In genomic region chr6:133609404-133610270, GRCh38 we compare ENCODE assay signal across 1 cellular context.
TF ChIP-seq lines count a peak whose summit lies in the region.

No MANE protein-coding gene starts in this region.

TF ChIP-seq in HEK293, 187 proteins besides CTCF, POLR2A, EP300 and RAD21 (continued from another document):
- TF ChIP-seq, protein P1, sequence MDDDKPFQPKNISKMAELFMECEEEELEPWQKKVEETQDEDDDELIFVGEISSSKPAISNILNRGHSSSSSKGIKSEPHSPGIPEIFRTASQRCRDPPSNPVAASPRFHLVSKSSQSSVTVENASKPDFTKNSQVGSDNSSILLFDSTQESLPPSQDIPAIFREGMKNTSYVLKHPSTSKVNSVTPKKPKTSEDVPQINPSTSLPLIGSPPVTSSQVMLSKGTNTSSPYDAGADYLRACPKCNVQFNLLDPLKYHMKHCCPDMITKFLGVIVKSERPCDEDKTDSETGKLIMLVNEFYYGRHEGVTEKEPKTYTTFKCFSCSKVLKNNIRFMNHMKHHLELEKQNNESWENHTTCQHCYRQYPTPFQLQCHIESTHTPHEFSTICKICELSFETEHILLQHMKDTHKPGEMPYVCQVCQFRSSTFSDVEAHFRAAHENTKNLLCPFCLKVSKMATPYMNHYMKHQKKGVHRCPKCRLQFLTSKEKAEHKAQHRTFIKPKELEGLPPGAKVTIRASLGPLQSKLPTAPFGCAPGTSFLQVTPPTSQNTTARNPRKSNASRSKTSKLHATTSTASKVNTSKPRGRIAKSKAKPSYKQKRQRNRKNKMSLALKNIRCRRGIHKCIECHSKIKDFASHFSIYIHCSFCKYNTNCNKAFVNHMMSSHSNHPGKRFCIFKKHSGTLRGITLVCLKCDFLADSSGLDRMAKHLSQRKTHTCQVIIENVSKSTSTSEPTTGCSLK (tag by site-specific recombination; IDR thresholded peaks at IDR 0.05), result no peak
- TF ChIP-seq, protein P2, sequence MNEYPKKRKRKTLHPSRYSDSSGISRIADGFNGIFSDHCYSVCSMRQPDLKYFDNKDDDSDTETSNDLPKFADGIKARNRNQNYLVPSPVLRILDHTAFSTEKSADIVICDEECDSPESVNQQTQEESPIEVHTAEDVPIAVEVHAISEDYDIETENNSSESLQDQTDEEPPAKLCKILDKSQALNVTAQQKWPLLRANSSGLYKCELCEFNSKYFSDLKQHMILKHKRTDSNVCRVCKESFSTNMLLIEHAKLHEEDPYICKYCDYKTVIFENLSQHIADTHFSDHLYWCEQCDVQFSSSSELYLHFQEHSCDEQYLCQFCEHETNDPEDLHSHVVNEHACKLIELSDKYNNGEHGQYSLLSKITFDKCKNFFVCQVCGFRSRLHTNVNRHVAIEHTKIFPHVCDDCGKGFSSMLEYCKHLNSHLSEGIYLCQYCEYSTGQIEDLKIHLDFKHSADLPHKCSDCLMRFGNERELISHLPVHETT (tag by site-specific recombination; IDR thresholded peaks at IDR 0.05), result peak; percentile 86
- peak; percentile 6 for TF ChIP-seq SETDB1 (IDR thresholded peaks at IDR 0.05; ENCODE audit: insufficient read length, low read length)
- no peak for TF ChIP-seq ZNF112 (tag by site-specific recombination; IDR thresholded peaks at IDR 0.05)
- no peak for TF ChIP-seq ZNF692 (tag by site-specific recombination; IDR thresholded peaks at IDR 0.05)
- TF ChIP-seq KLF17 (tag by site-specific recombination; IDR thresholded peaks at IDR 0.05), result peak; percentile 83
- no peak for TF ChIP-seq TCF7L2 (IDR thresholded peaks at IDR 0.05; ENCODE audit: borderline replicate concordance, low read depth, low read length)
- TF ChIP-seq ZNF133 (tag by site-specific recombination; IDR thresholded peaks at IDR 0.05), result no peak
- TF ChIP-seq ZNF214 (tag by site-specific recombination; IDR thresholded peaks at IDR 0.05; ENCODE audit: borderline replicate concordance), result no peak
- TF ChIP-seq ZNF704 (tag by site-specific recombination; IDR thresholded peaks at IDR 0.05), result no peak
- TF ChIP-seq ZNF580 (tag by site-specific recombination; IDR thresholded peaks at IDR 0.05), result no peak
- no peak for TF ChIP-seq ZBTB11 (tag by site-specific recombination; conservative IDR thresholded peaks at IDR 0.05; ENCODE audit: low read depth)
- TF ChIP-seq, protein P3, sequence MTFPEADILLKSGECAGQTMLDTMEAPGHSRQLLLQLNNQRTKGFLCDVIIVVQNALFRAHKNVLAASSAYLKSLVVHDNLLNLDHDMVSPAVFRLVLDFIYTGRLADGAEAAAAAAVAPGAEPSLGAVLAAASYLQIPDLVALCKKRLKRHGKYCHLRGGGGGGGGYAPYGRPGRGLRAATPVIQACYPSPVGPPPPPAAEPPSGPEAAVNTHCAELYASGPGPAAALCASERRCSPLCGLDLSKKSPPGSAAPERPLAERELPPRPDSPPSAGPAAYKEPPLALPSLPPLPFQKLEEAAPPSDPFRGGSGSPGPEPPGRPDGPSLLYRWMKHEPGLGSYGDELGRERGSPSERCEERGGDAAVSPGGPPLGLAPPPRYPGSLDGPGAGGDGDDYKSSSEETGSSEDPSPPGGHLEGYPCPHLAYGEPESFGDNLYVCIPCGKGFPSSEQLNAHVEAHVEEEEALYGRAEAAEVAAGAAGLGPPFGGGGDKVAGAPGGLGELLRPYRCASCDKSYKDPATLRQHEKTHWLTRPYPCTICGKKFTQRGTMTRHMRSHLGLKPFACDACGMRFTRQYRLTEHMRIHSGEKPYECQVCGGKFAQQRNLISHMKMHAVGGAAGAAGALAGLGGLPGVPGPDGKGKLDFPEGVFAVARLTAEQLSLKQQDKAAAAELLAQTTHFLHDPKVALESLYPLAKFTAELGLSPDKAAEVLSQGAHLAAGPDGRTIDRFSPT (tag by site-specific recombination; IDR thresholded peaks at IDR 0.05), result peak; percentile 70
- TF ChIP-seq ZNF791 (tag by site-specific recombination; IDR thresholded peaks at IDR 0.05), result no peak
- TF ChIP-seq KLF7 (tag by site-specific recombination; IDR thresholded peaks at IDR 0.05; ENCODE audit: borderline replicate concordance), result no peak
- TF ChIP-seq ZNF362 (tag by site-specific recombination; IDR thresholded peaks at IDR 0.05), result no peak
- TF ChIP-seq ZBTB1 (tag by site-specific recombination; IDR thresholded peaks at IDR 0.05), result no peak
- TF ChIP-seq ZNF350 (tag by site-specific recombination; IDR thresholded peaks at IDR 0.05), result no peak
- TF ChIP-seq ZNF600 (tag by site-specific recombination; IDR thresholded peaks at IDR 0.05), result peak; percentile 69
- TF ChIP-seq SP7 (tag by site-specific recombination; IDR thresholded peaks at IDR 0.05), result peak; percentile 78
- no peak for TF ChIP-seq ZNF560 (tag by site-specific recombination; IDR thresholded peaks at IDR 0.05; ENCODE audit: borderline replicate concordance)
- no peak for TF ChIP-seq ZNF645 (tag by site-specific recombination; IDR thresholded peaks at IDR 0.05)
- TF ChIP-seq WT1 (tag by site-specific recombination; IDR thresholded peaks at IDR 0.05), result no peak
- TF ChIP-seq ZNF624 (tag by site-specific recombination; IDR thresholded peaks at IDR 0.05), result no peak
- TF ChIP-seq ZBTB20 (tag by site-specific recombination; IDR thresholded peaks at IDR 0.05), result no peak
- no peak for TF ChIP-seq ZNF239 (tag by site-specific recombination; IDR thresholded peaks at IDR 0.05)
